In genomic region chr3:125010393-125010792, GRCh38 we compare ENCODE assay signal across 16 cellular contexts.
"Had no signal": no experiment of that assay in that cellular context is flagged by ENCODE, and none has a peak within 500 bp of the region (broad histone marks: within the 10 kb centered on the region; RNA-seq: fewer than 3 reads in every experiment).

No MANE protein-coding gene starts in this region.

- H3K27me3 ChIP-seq: body of pancreas, hepatocyte, spleen had no signal

- H3K27ac Mint-ChIP-seq: nephron; stimulated activated naive B cell treated with anti-CD40 and anti-IgM and Interleukin-4, amounts not matched to agents 10 μg/mL and 1 μg/mL and 100 μg/mL, for 72 hours had no signal

- H3K27me3 Mint-ChIP-seq: activated naive CD4-positive, alpha-beta T cell treated with anti-CD3 and anti-CD28 coated beads, Interleukin-2, amount 50 U/mL, for 24 hours; stimulated activated naive B cell treated with anti-CD40 and anti-IgM and Interleukin-4, amounts not matched to agents 10 μg/mL and 1 μg/mL and 100 μg/mL, for 72 hours had no signal

- H3K79me2 ChIP-seq: hepatocyte had no signal

- H3K9me3 ChIP-seq: body of pancreas, psoas muscle, spleen had no signal

- H3K4me2 ChIP-seq: hepatocyte had no signal

- H3K4me3 Mint-ChIP-seq: activated naive CD4-positive, alpha-beta T cell treated with anti-CD3 and anti-CD28 coated beads, Interleukin-2, amount 50 U/mL, for 24 hours; nephron; stimulated activated naive B cell treated with anti-CD40 and anti-IgM and Interleukin-4, amounts not matched to agents 10 μg/mL and 1 μg/mL and 100 μg/mL, for 72 hours had no signal

- H3K9me3 Mint-ChIP-seq: activated naive CD4-positive, alpha-beta T cell treated with anti-CD3 and anti-CD28 coated beads, Interleukin-2, amount 50 U/mL, for 24 hours; nephron; stimulated activated naive B cell treated with anti-CD40 and anti-IgM and Interleukin-4, amounts not matched to agents 10 μg/mL and 1 μg/mL and 100 μg/mL, for 72 hours had no signal

- H3K4me1 Mint-ChIP-seq: stimulated activated naive B cell treated with anti-CD40 and anti-IgM and Interleukin-4, amounts not matched to agents 10 μg/mL and 1 μg/mL and 100 μg/mL, for 72 hours had no signal

- DNase-seq: activated CD4-positive, alpha-beta T cell treated with anti-CD3 and anti-CD28 coated beads, Interleukin-2, amount 50 U/mL, for 4 hours; activated T-cell treated with anti-CD3 and anti-CD28 coated beads, Interleukin-2, amount 50 U/mL, for 1 hour; body of pancreas; kidney glomerular epithelial cell; psoas muscle; spleen; stimulated activated CD4-positive, alpha-beta T cell treated with anti-CD3 and anti-CD28 coated beads, Interleukin-1b, Interleukin-23, amount 100 ng/mL, for 48 hours; stimulated activated naive B cell treated with anti-CD40 and anti-IgM and Interleukin-4, amounts not matched to agents 10 μg/mL and 1 μg/mL and 100 μg/mL, for 72 hours; trophoblast cell had no signal

- ATAC-seq: activated CD4-positive, CD25-positive, alpha-beta regulatory T cell treated with anti-CD3 and anti-CD28 coated beads, Interleukin-2, amount 50 U/mL, for 24 hours; body of pancreas; psoas muscle; sciatic nerve; stimulated activated naive B cell treated with anti-CD40 and anti-IgM and Interleukin-4, amounts not matched to agents 10 μg/mL and 1 μg/mL and 100 μg/mL, for 72 hours had no signal

- H3K4me3 ChIP-seq: body of pancreas, hepatocyte, lung, psoas muscle, spleen had no signal

- H3K27ac ChIP-seq: hepatocyte, psoas muscle, spleen had no signal

- FAIRE-seq: TTC549 had no signal

- H2AFZ ChIP-seq: hepatocyte had no signal
